Comparison of ENCODE assay signal across 17 cellular contexts in the genomic region with DNA sequence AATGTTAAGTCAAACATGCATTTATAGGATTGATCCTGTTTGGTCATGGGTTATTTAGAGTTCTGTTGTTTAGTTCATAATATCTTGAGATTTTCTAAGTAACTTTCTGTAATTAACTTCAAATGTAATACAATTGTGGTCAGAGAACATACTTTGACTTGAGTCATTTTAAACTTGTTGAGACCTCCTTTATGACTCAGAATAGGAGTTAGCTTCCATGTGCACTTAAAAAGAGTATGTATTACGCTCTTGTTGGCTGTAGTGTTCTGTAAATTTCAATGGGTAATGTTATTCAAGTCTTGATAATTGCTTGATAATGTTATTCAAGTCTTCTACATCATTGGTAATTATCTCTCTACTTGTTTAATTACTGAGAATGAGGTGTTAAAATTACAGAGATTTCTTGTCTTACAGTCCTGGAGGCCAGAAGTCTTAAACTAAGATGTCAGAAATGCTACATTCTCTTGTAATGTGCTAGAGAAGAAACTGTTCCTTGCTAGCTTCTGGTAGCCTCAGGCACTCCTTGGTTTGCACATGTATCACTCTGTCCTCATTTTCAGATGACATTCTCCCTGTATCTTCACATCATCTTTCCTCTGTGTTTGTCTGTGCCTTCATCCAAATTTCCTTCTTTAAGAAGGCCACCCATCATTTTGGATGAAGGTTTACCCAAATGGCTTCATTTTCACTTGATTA.
DNase-seq lines count a peak whose midpoint lies in the region; ATAC-seq, FAIRE-seq and TF ChIP-seq lines count a peak whose summit lies in the region.
"Had no signal": no experiment of that assay in that cellular context is flagged by ENCODE, and none has a peak within 500 bp of the region (broad histone marks: within the 10 kb centered on the region; RNA-seq: fewer than 3 reads in every experiment).

No MANE protein-coding gene starts in this region.

- TF ChIP-seq RAD21 in A549 (conservative IDR thresholded peaks at IDR 0.05 in 1 of 2, IDR thresholded peaks at IDR 0.05 in 1 of 2): no peak

- H3K4me2 ChIP-seq in A549 (no peak overlapping the region), fibroblast of lung (ENCODE audit: extremely low read depth, insufficient read depth, low read length) (peak overlapping the region; percentile 29)
- H3K4me2 ChIP-seq: GM23338 had no signal

- H3K79me2 ChIP-seq in fibroblast of lung (ENCODE audit: control insufficient read depth, insufficient read depth, low read length): no peaks in the 10 kb centered on the region

- CTCF ChIA-PET in A549 (lab: Yijun Ruan, JAX): no interaction called here

- no peaks in the 10 kb centered on the region for H4K20me1 ChIP-seq in fibroblast of lung (ENCODE audit: control insufficient read depth, extremely low read depth, insufficient read depth, low read length)

- TF ChIP-seq CTCF in A549 (IDR thresholded peaks at IDR 0.05): no peak
- TF ChIP-seq CTCF in fibroblast of lung (conservative IDR thresholded peaks at IDR 0.05 in 1 of 2, IDR thresholded peaks at IDR 0.05 in 1 of 2; ENCODE audit: low read depth in 1 of 2, low read length in 2 of 2): no peak

- FAIRE-seq in A549 (lab: Jason Lieb, UNC): peak; percentile 77

- no peak overlapping the region for H3K9ac ChIP-seq in fibroblast of lung (ENCODE audit: insufficient read depth, low read length)

- peak overlapping the region; percentile 8 for H2AFZ ChIP-seq in fibroblast of lung (ENCODE audit: low read length)
- H2AFZ ChIP-seq: GM23338 had no signal

- H3K4me1 ChIP-seq in A549: no peaks in the 10 kb centered on the region
- no peaks in the 10 kb centered on the region for H3K4me1 ChIP-seq in fibroblast of lung (ENCODE audit: control insufficient read depth, extremely low read depth, insufficient read depth, low read length)
- H3K4me1 ChIP-seq: prostate gland, SJCRH30, upper lobe of right lung had no signal

- 83% methylated on average over 1 of the region's 1 CpG for WGBS in A549 (ENCODE audit: missing lambda C conversion rate)

- no peak for TF ChIP-seq POLR2A in A549 (IDR thresholded peaks at IDR 0.05; ENCODE audit: low read length)

- POLR2A ChIA-PET in A549 (lab: Yijun Ruan, JAX): no interaction called here

- H3K9me3 ChIP-seq in A549 (no peaks in the 10 kb centered on the region), fibroblast of lung (ENCODE audit: control insufficient read depth, insufficient read depth, low read depth, low read length) (no peaks in the 10 kb centered on the region)
- H3K9me3 ChIP-seq: esophagus squamous epithelium, prostate gland, SJCRH30, upper lobe of right lung had no signal

- H3K27me3 ChIP-seq in fibroblast of lung (ENCODE audit: control insufficient read depth, insufficient read depth, low read length): no peaks in the 10 kb centered on the region
- H3K27me3 ChIP-seq: esophagus squamous epithelium, SJCRH30, upper lobe of right lung had no signal

- ATAC-seq in A549 (no peak), GM18868 (IDR thresholded peaks at IDR 0.05; ENCODE audit: unreplicated experiment) (peak; percentile 65)
- ATAC-seq: activated naive CD4-positive, alpha-beta T cell treated with anti-CD3 and anti-CD28 coated beads, Interleukin-2, amount 50 U/mL, for 72 hours; GM23338; upper lobe of right lung had no signal

- no peaks in the 10 kb centered on the region for H3K36me3 ChIP-seq in fibroblast of lung (ENCODE audit: control insufficient read depth, insufficient read depth, low read length)
- H3K36me3 ChIP-seq: esophagus squamous epithelium, prostate gland, SJCRH30, upper lobe of right lung had no signal

- DNase-seq in A549 (ENCODE audit: low read depth in 1 of 2, low spot score in 1 of 2) (no peak), NCI-H226 (peak; percentile 30), fibroblast of lung (ENCODE audit: low read depth in 2 of 2) (peak; percentile 85 to 91), DMS53 treated with DMSO at 0.1 percent for 48 hours (lab: John Stamatoyannopoulos, UW; ENCODE audit: unreplicated experiment) (no peak), NCI-H526 (lab: John Stamatoyannopoulos, UW) (no peak), NCI-H146 treated with DMSO at 0.1 percent for 48 hours (lab: John Stamatoyannopoulos, UW; ENCODE audit: unreplicated experiment) (no peak), KBM-7 (no peak)
- DNase-seq: ACHN, esophagus squamous epithelium, NCI-H1436, NCI-H82, SJCRH30, upper lobe of right lung had no signal

- in situ Hi-C loops in KBM-7 (cut with MboI; ENCODE audit: low pct_unique_long_range_greater_than_20kb, low sequenced_read_pairs): no loop called here

- H3K27ac ChIP-seq in A549: no peak overlapping the region
- peak overlapping the region; percentile 48 for H3K27ac ChIP-seq in fibroblast of lung (ENCODE audit: insufficient read depth, low read length)
- H3K27ac ChIP-seq: esophagus squamous epithelium, prostate gland, SJCRH30, upper lobe of right lung had no signal

- H3K4me3 ChIP-seq in A549 (no peak overlapping the region), fibroblast of lung (replicated peaks in 1 of 4; ENCODE audit: control extremely low read depth in 1 of 4, insufficient read depth in 1 of 4, low read depth in 3 of 4, low read length in 4 of 4) (no peak overlapping the region)
- H3K4me3 ChIP-seq: esophagus squamous epithelium, GM23338, prostate gland, SJCRH30, upper lobe of right lung had no signal

- no peak for TF ChIP-seq EP300 in A549 (IDR thresholded peaks at IDR 0.05)

TF ChIP-seq in A549, 52 proteins besides CTCF, POLR2A, EP300 and RAD21:
- TF ChIP-seq, protein P1, sequence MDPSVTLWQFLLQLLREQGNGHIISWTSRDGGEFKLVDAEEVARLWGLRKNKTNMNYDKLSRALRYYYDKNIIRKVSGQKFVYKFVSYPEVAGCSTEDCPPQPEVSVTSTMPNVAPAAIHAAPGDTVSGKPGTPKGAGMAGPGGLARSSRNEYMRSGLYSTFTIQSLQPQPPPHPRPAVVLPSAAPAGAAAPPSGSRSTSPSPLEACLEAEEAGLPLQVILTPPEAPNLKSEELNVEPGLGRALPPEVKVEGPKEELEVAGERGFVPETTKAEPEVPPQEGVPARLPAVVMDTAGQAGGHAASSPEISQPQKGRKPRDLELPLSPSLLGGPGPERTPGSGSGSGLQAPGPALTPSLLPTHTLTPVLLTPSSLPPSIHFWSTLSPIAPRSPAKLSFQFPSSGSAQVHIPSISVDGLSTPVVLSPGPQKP (IDR thresholded peaks at IDR 0.05; ENCODE audit: low read depth, low read length): no peak
- TF ChIP-seq, protein P2, sequence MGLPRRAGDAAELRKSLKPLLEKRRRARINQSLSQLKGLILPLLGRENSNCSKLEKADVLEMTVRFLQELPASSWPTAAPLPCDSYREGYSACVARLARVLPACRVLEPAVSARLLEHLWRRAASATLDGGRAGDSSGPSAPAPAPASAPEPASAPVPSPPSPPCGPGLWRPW (IDR thresholded peaks at IDR 0.05): no peak
- TF ChIP-seq POLR2AphosphoS2 (conservative IDR thresholded peaks at IDR 0.05; ENCODE audit: low read length) (no peak), NR3C1 (IDR thresholded peaks at IDR 0.05) (no peak), BHLHE40 (IDR thresholded peaks at IDR 0.05; ENCODE audit: low read depth, low read length) (no peak), ZFP36 (IDR thresholded peaks at IDR 0.05; ENCODE audit: borderline replicate concordance, partially characterized antibody) (no peak), ZNF302 (CRISPR knock-in tag; IDR thresholded peaks at IDR 0.05) (no peak), HOXA7 (CRISPR knock-in tag; IDR thresholded peaks at IDR 0.05) (no peak), TP53 (CRISPR knock-in tag; IDR thresholded peaks at IDR 0.05) (no peak), CHD2 (IDR thresholded peaks at IDR 0.05; ENCODE audit: low read length, partially characterized antibody) (no peak), ZSCAN20 (CRISPR knock-in tag; IDR thresholded peaks at IDR 0.05) (no peak), ESRRA (IDR thresholded peaks at IDR 0.05; ENCODE audit: borderline replicate concordance, low read length) (no peak), ZC3H11A (IDR thresholded peaks at IDR 0.05) (no peak), FOXS1 (CRISPR knock-in tag; IDR thresholded peaks at IDR 0.05) (no peak)
- TF ChIP-seq, protein P3, sequence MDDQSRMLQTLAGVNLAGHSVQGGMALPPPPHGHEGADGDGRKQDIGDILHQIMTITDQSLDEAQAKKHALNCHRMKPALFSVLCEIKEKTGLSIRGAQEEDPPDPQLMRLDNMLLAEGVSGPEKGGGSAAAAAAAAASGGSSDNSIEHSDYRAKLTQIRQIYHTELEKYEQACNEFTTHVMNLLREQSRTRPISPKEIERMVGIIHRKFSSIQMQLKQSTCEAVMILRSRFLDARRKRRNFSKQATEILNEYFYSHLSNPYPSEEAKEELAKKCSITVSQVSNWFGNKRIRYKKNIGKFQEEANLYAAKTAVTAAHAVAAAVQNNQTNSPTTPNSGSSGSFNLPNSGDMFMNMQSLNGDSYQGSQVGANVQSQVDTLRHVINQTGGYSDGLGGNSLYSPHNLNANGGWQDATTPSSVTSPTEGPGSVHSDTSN (IDR thresholded peaks at IDR 0.05): no peak
- TF ChIP-seq, protein P4, sequence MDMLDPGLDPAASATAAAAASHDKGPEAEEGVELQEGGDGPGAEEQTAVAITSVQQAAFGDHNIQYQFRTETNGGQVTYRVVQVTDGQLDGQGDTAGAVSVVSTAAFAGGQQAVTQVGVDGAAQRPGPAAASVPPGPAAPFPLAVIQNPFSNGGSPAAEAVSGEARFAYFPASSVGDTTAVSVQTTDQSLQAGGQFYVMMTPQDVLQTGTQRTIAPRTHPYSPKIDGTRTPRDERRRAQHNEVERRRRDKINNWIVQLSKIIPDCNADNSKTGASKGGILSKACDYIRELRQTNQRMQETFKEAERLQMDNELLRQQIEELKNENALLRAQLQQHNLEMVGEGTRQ (IDR thresholded peaks at IDR 0.05): no peak
- TF ChIP-seq, protein P5, sequence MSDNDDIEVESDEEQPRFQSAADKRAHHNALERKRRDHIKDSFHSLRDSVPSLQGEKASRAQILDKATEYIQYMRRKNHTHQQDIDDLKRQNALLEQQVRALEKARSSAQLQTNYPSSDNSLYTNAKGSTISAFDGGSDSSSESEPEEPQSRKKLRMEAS (IDR thresholded peaks at IDR 0.05): no peak
- TF ChIP-seq, protein P6, sequence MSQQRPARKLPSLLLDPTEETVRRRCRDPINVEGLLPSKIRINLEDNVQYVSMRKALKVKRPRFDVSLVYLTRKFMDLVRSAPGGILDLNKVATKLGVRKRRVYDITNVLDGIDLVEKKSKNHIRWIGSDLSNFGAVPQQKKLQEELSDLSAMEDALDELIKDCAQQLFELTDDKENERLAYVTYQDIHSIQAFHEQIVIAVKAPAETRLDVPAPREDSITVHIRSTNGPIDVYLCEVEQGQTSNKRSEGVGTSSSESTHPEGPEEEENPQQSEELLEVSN (IDR thresholded peaks at IDR 0.05; ENCODE audit: borderline replicate concordance, low read depth): no peak

Comparison
In these comparisons a context has a peak if more than half of its experiments do, and no peak if none do; other contexts are left out.
1. DNase-seq: peak in NCI-H226 (single experiment) and fibroblast of lung (2 of 2); none in A549 (0 of 2), DMS53 treated with DMSO at 0.1 percent for 48 hours (single experiment), NCI-H526 (0 of 2), NCI-H146 treated with DMSO at 0.1 percent for 48 hours (single experiment) and KBM-7 (single experiment).